Comparison of ENCODE assay signal across 11 cellular contexts in genomic region chr1:23304140-23304620, GRCh38.
"Had no signal": no experiment of that assay in that cellular context is flagged by ENCODE, and none has a peak within 500 bp of the region (broad histone marks: within the 10 kb centered on the region; RNA-seq: fewer than 3 reads in every experiment).

No MANE protein-coding gene starts in this region.

- H3K27me3 ChIP-seq: body of pancreas, tibial artery had no signal

- H3K27me3 Mint-ChIP-seq: activated naive CD4-positive, alpha-beta T cell treated with anti-CD3 and anti-CD28 coated beads, Interleukin-2, amount 10 ng/mL, durations not matched to agents 7 days and 5 days; T-helper 17 cell had no signal

- H3K4me1 ChIP-seq: tibial artery had no signal

- H3K4me1 Mint-ChIP-seq: activated naive CD4-positive, alpha-beta T cell treated with anti-CD3 and anti-CD28 coated beads, Interleukin-2, amount 10 ng/mL, durations not matched to agents 7 days and 5 days; endodermal cell had no signal

- H3K4me3 ChIP-seq: body of pancreas, tibial artery had no signal

- H3K27ac Mint-ChIP-seq: activated naive CD4-positive, alpha-beta T cell treated with anti-CD3 and anti-CD28 coated beads, Interleukin-2, amount 10 ng/mL, durations not matched to agents 7 days and 5 days; activated T-helper 2 cell treated with anti-CD3 and anti-CD28 coated beads, Interferon-gamma antibody, Interleukin-2, Interleukin-4, amounts not matched to agents 10 μg/mL and 5 μg/mL and 100 μg/mL, durations not matched to agents 14 hours and 24 hours and 36 hours; endodermal cell; T-helper 17 cell had no signal

- H3K27ac ChIP-seq: tibial artery had no signal

- H3K9me3 ChIP-seq: body of pancreas, tibial artery had no signal

- ATAC-seq: body of pancreas, esophagus mucosa, left colon, T-helper 17 cell had no signal

- DNase-seq: activated CD4-positive, alpha-beta T cell treated with anti-CD3 and anti-CD28 coated beads, Interleukin-2, amount 50 U/mL, for 4 hours; activated naive CD4-positive, alpha-beta T cell treated with anti-CD3 and anti-CD28 coated beads, Interleukin-2, amount 10 ng/mL, durations not matched to agents 7 days and 5 days; amniotic stem cell; body of pancreas; endodermal cell; left colon; stimulated activated CD4-positive, alpha-beta T cell treated with anti-CD3 and anti-CD28 coated beads, Interleukin-4, amount 100 ng/mL, for 24 hours; T-helper 17 cell; tibial artery had no signal

- H3K9me3 Mint-ChIP-seq: activated naive CD4-positive, alpha-beta T cell treated with anti-CD3 and anti-CD28 coated beads, Interleukin-2, amount 10 ng/mL, durations not matched to agents 7 days and 5 days; activated T-helper 2 cell treated with anti-CD3 and anti-CD28 coated beads, Interferon-gamma antibody, Interleukin-2, Interleukin-4, amounts not matched to agents 10 μg/mL and 5 μg/mL and 100 μg/mL, durations not matched to agents 14 hours and 24 hours and 36 hours; endodermal cell had no signal

- H3K4me3 Mint-ChIP-seq: activated naive CD4-positive, alpha-beta T cell treated with anti-CD3 and anti-CD28 coated beads, Interleukin-2, amount 10 ng/mL, durations not matched to agents 7 days and 5 days; endodermal cell; T-helper 17 cell had no signal
